In the genomic region with DNA sequence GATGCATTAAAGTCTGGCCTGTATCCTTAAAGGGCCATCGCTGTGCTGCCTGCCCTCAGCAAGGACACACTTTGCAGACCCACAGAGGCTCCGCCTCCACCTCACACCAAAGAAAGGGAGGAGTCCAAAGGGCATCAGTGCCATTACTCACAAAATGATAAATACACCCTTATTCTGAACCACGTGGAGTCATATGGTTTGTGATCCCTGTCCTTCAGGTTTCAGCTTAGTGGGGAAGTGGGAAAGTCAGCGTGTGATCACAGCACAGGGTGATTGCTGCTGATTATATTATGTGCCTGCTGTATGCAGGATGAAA, we compare ENCODE assay signal across 17 cellular contexts. TPM values are rescaled to one million over a fixed set of nuclear protein-coding genes. Genes with fewer than 3 reads are reported as not detected.
"Had no signal": no experiment of that assay in that cellular context is flagged by ENCODE, and none has a peak within 500 bp of the region (broad histone marks: within the 10 kb centered on the region; RNA-seq: fewer than 3 reads in every experiment).

No MANE protein-coding gene starts in this region.

- H3K4me1 ChIP-seq: colonic mucosa, esophagus squamous epithelium, suprapubic skin, thyroid gland had no signal

- H3K27ac Mint-ChIP-seq: type B pancreatic cell had no signal

- DNase-seq: colonic mucosa; dermis blood vessel endothelial cell; esophagus squamous epithelium; foreskin fibroblast; glutamatergic neuron; left cardiac atrium; mesendoderm; naive thymus-derived CD8-positive, alpha-beta T cell; stimulated activated CD4-positive, alpha-beta T cell treated with anti-CD3 and anti-CD28 coated beads, Interleukin-2, amount 100 ng/mL, for 48 hours; stimulated activated naive CD8-positive, alpha-beta T cell treated with anti-CD3 and anti-CD28 coated beads, Interleukin-15, Interleukin-2, amounts not matched to agents 100 U/mL and 50 U/mL, for 24 hours; thyroid gland had no signal

- H3K9me3 Mint-ChIP-seq: naive thymus-derived CD8-positive, alpha-beta T cell; type B pancreatic cell had no signal

- H3K9me3 ChIP-seq: colonic mucosa, esophagus squamous epithelium, gastroesophageal sphincter, neutrophil, suprapubic skin, thyroid gland had no signal

- H3K27me3 Mint-ChIP-seq: naive thymus-derived CD8-positive, alpha-beta T cell; type B pancreatic cell had no signal

- H3K27ac ChIP-seq: colonic mucosa, esophagus squamous epithelium, gastroesophageal sphincter, neutrophil, suprapubic skin, thyroid gland had no signal

- H3K4me3 ChIP-seq: colonic mucosa, esophagus squamous epithelium, gastroesophageal sphincter, smooth muscle cell, suprapubic skin, thyroid gland had no signal

- H3K4me2 ChIP-seq: smooth muscle cell had no signal

- H3K4me1 Mint-ChIP-seq: naive thymus-derived CD8-positive, alpha-beta T cell had no signal

- H3K4me3 Mint-ChIP-seq: naive thymus-derived CD8-positive, alpha-beta T cell; type B pancreatic cell had no signal

- ATAC-seq: gastroesophageal sphincter; left cardiac atrium; naive thymus-derived CD8-positive, alpha-beta T cell; stimulated activated naive CD8-positive, alpha-beta T cell treated with anti-CD3 and anti-CD28 coated beads, Interleukin-15, Interleukin-2, amounts not matched to agents 100 U/mL and 50 U/mL, for 24 hours had no signal

- H3K27me3 ChIP-seq: colonic mucosa, esophagus squamous epithelium, gastroesophageal sphincter, neutrophil, suprapubic skin, thyroid gland had no signal

RNA-seq across cellular contexts. Expression of a gene that starts 35.9 kb away (rescaled TPM):
- total RNA-seq: epithelial cell of proximal tubule had no signal
